2 cellular contexts compared by ENCODE assay signal in the genomic region with DNA sequence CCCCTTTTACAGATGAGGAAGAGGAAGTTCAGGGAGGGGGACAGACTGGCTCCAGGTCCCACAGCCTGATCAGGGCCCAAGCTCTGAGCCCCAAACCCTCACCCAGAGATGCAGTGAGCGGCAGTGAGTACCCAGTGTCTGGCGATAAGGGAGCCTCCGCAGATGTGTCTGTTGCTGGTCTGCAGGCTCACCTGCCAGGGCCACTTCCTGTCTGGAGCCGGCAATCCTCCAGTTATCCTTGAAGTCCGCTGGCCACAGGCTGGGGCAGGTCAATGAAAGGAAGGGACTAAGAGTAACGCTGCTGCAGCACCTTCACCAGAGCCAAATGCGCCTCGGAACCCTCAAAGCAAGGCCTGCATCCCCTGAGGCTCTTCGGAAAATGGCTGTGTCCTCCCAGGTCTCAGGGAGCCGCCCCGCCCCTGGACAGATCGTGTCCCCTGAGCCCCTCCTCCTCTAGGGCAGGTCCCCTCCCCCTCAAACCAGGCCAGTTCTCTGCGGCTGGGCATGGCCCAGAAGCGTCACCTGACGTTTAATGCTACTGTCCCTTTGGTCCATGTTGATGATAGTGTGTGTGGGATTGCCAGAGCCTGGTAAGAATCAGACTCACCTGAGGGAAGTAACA.
TF ChIP-seq lines count a peak whose summit lies in the region.

No MANE protein-coding gene starts in this region.

TF ChIP-seq in A549, 52 proteins besides CTCF, POLR2A, EP300 and RAD21 (continued from another document):
- TF ChIP-seq, protein P1, sequence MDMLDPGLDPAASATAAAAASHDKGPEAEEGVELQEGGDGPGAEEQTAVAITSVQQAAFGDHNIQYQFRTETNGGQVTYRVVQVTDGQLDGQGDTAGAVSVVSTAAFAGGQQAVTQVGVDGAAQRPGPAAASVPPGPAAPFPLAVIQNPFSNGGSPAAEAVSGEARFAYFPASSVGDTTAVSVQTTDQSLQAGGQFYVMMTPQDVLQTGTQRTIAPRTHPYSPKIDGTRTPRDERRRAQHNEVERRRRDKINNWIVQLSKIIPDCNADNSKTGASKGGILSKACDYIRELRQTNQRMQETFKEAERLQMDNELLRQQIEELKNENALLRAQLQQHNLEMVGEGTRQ (IDR thresholded peaks at IDR 0.05), result no peak
- TF ChIP-seq, protein P2, sequence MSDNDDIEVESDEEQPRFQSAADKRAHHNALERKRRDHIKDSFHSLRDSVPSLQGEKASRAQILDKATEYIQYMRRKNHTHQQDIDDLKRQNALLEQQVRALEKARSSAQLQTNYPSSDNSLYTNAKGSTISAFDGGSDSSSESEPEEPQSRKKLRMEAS (IDR thresholded peaks at IDR 0.05), result no peak
- TF ChIP-seq NR3C1 (IDR thresholded peaks at IDR 0.05), result no peak
- no peak for TF ChIP-seq EHF (CRISPR knock-in tag; IDR thresholded peaks at IDR 0.05)
- no peak for TF ChIP-seq CEBPB (IDR thresholded peaks at IDR 0.05)
- TF ChIP-seq GATA3 (IDR thresholded peaks at IDR 0.05; ENCODE audit: borderline replicate concordance), result no peak
- no peak for TF ChIP-seq KDM5A (IDR thresholded peaks at IDR 0.05)
- no peak for TF ChIP-seq BHLHE40 (IDR thresholded peaks at IDR 0.05; ENCODE audit: low read depth, low read length)
- TF ChIP-seq POLR2AphosphoS2 (conservative IDR thresholded peaks at IDR 0.05; ENCODE audit: low read length), result no peak
- no peak for TF ChIP-seq RCOR1 (IDR thresholded peaks at IDR 0.05; ENCODE audit: low read depth, low read length)

TF ChIP-seq in IMR-90, 13 proteins besides CTCF, POLR2A, EP300 and RAD21:
- no peak for TF ChIP-seq RCOR1 (IDR thresholded peaks at IDR 0.05; ENCODE audit: insufficient replicate concordance, low read length)
- no peak for TF ChIP-seq BHLHE40 (IDR thresholded peaks at IDR 0.05; ENCODE audit: low read depth, low read length)
- TF ChIP-seq MAFK (IDR thresholded peaks at IDR 0.05; ENCODE audit: low read depth, low read length), result no peak
- no peak for TF ChIP-seq FOS (IDR thresholded peaks at IDR 0.05; ENCODE audit: low read depth, low read length)
- TF ChIP-seq RFX5 (IDR thresholded peaks at IDR 0.05; ENCODE audit: low read depth, low read length), result no peak
- no peak for TF ChIP-seq SMC3 (IDR thresholded peaks at IDR 0.05; ENCODE audit: low read depth, low read length)
- TF ChIP-seq CHD1 (IDR thresholded peaks at IDR 0.05; ENCODE audit: low read depth, low read length), result no peak
- no peak for TF ChIP-seq CEBPB (IDR thresholded peaks at IDR 0.05; ENCODE audit: low read depth, low read length)
- TF ChIP-seq, protein P3, sequence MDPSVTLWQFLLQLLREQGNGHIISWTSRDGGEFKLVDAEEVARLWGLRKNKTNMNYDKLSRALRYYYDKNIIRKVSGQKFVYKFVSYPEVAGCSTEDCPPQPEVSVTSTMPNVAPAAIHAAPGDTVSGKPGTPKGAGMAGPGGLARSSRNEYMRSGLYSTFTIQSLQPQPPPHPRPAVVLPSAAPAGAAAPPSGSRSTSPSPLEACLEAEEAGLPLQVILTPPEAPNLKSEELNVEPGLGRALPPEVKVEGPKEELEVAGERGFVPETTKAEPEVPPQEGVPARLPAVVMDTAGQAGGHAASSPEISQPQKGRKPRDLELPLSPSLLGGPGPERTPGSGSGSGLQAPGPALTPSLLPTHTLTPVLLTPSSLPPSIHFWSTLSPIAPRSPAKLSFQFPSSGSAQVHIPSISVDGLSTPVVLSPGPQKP (IDR thresholded peaks at IDR 0.05; ENCODE audit: borderline replicate concordance, low read depth, low read length), result no peak
- no peak for TF ChIP-seq MXI1 (IDR thresholded peaks at IDR 0.05; ENCODE audit: borderline replicate concordance, low read depth, low read length)
- TF ChIP-seq, protein P1 (IDR thresholded peaks at IDR 0.05; ENCODE audit: low read depth, low read length), result no peak
- no peak for TF ChIP-seq NFE2L2 (IDR thresholded peaks at IDR 0.05; ENCODE audit: low read depth, low read length)
- TF ChIP-seq MAZ (IDR thresholded peaks at IDR 0.05; ENCODE audit: borderline replicate concordance, low read depth, low read length), result no peak
